In genomic region chr3:46663611-46664135, GRCh38 we compare ENCODE assay signal across 9 cellular contexts. TPM values are rescaled to one million over a fixed set of nuclear protein-coding genes. Genes with fewer than 3 reads are reported as not detected.
DNase-seq lines count a peak whose midpoint lies in the region; ATAC-seq, FAIRE-seq and TF ChIP-seq lines count a peak whose summit lies in the region.
"Had no signal": no experiment of that assay in that cellular context is flagged by ENCODE, and none has a peak within 500 bp of the region (broad histone marks: within the 10 kb centered on the region; RNA-seq: fewer than 3 reads in every experiment).

No MANE protein-coding gene starts in this region.

- TF ChIP-seq CTCF in GM12873 (IDR thresholded peaks at IDR 0.05; ENCODE audit: insufficient read depth, low read depth, low read length, missing control alignments) (peak; percentile 24), bronchial epithelial cell (IDR thresholded peaks at IDR 0.05; ENCODE audit: insufficient read depth, low read length, severe bottlenecking) (peak; percentile 35), neural cell (IDR thresholded peaks at IDR 0.05; ENCODE audit: poor library complexity, severe bottlenecking) (peak; percentile 36)

- no peak for FAIRE-seq in bronchial epithelial cell (lab: Jason Lieb, UNC)

- H4K20me1 ChIP-seq in neural cell (ENCODE audit: insufficient read depth): no peaks in the 10 kb centered on the region

- peak; percentile 18 for TF ChIP-seq RAD21 in neural cell (conservative IDR thresholded peaks at IDR 0.05)

- TF ChIP-seq EP300 in neural cell (conservative IDR thresholded peaks at IDR 0.05; ENCODE audit: poor library complexity, severe bottlenecking): peak; percentile 16

- H3K27me3 ChIP-seq in bronchial epithelial cell (ENCODE audit: control insufficient read depth, insufficient read depth, low read length) (no peaks in the 10 kb centered on the region), neural cell (ENCODE audit: insufficient read depth, low read depth, low read length) (no peaks in the 10 kb centered on the region)
- H3K27me3 ChIP-seq: ascending aorta had no signal

- H3K4me2 ChIP-seq in neural cell (ENCODE audit: low read length): no peak overlapping the region

- no peaks in the 10 kb centered on the region for H3K9me2 ChIP-seq in neural cell (ENCODE audit: insufficient read depth, low read length)

- H2AFZ ChIP-seq in neural cell (ENCODE audit: low read depth, low read length): no peak overlapping the region

- H3K27ac ChIP-seq in neural cell (ENCODE audit: low read length): no peak overlapping the region
- H3K27ac ChIP-seq: ascending aorta had no signal

- H3K9ac ChIP-seq in neural cell (ENCODE audit: low read length): no peak overlapping the region

- H3K9me3 ChIP-seq in neural cell (ENCODE audit: low read length): no peaks in the 10 kb centered on the region
- H3K9me3 ChIP-seq: ascending aorta had no signal

- H3K4me3 ChIP-seq in bronchial epithelial cell (ENCODE audit: low read depth, low read length) (no peak overlapping the region), neural cell (ENCODE audit: low read length) (no peak overlapping the region)
- H3K4me3 ChIP-seq: ascending aorta had no signal

- ATAC-seq in HG03565 (IDR thresholded peaks at IDR 0.05; ENCODE audit: unreplicated experiment) (no peak), GM21619 (IDR thresholded peaks at IDR 0.05; ENCODE audit: unreplicated experiment) (no peak), HG03439 (IDR thresholded peaks at IDR 0.05; ENCODE audit: unreplicated experiment) (no peak)

- H3K36me3 ChIP-seq in bronchial epithelial cell (ENCODE audit: control insufficient read depth, insufficient read depth, low read length) (no peaks in the 10 kb centered on the region), neural cell (ENCODE audit: insufficient read depth, low read length) (no peaks in the 10 kb centered on the region)
- H3K36me3 ChIP-seq: ascending aorta had no signal

- DNase-seq in NCI-H2029 treated with DMSO at 0.1 percent for 48 hours (lab: John Stamatoyannopoulos, UW) (peak; percentile 96), bronchial epithelial cell (ENCODE audit: low read depth) (peak; percentile 42), cerebellar nuclear complex (lab: John Stamatoyannopoulos, UW) (no peak)

- no peaks in the 10 kb centered on the region for H3F3A ChIP-seq in neural cell (ENCODE audit: insufficient read depth, low read length, poor library complexity, severe bottlenecking)

- no peaks in the 10 kb centered on the region for H3K79me2 ChIP-seq in neural cell (replicated peaks; ENCODE audit: insufficient read depth, low read length)

TF ChIP-seq in neural cell, 6 proteins besides CTCF, POLR2A, EP300 and RAD21:
- TF ChIP-seq MXI1 (conservative IDR thresholded peaks at IDR 0.05; ENCODE audit: poor library complexity, severe bottlenecking) (no peak), POLR2AphosphoS5 (IDR thresholded peaks at IDR 0.05) (peak; percentile 58)

RNA-seq across cellular contexts. Expression of gene ALS2CL, which starts 29.8 kb away (rescaled TPM):
- total RNA-seq in bronchial epithelial cell: 163 and 240 TPM in 2 replicates
- polyA plus RNA-seq in neural cell: 0.11 and 0.52 TPM in 2 replicates
- not detected in 2 replicates for polyA minus RNA-seq in neural cell

RNA-seq across cellular contexts. Expression of gene TMIE, which starts 37.5 kb away (rescaled TPM):
- total RNA-seq in bronchial epithelial cell: 1.3 and 1.6 TPM in 2 replicates
- not detected in 2 replicates for polyA plus RNA-seq in neural cell
- 0.46 TPM in 1 of 2 replicates, not detected in the other for polyA minus RNA-seq in neural cell

RNA-seq across cellular contexts. Expression of gene FAM240A, which starts 51.3 kb away (rescaled TPM):
- not detected in 2 replicates for total RNA-seq in bronchial epithelial cell
- polyA plus RNA-seq in neural cell: not detected in 2 replicates
- polyA minus RNA-seq in neural cell: not detected in 2 replicates
- total RNA-seq: ascending aorta had no signal

RNA-seq across cellular contexts. Expression of gene PRSS50, which starts 54.0 kb away (rescaled TPM):
- total RNA-seq in bronchial epithelial cell: not detected in 2 replicates
- not detected in 2 replicates for polyA plus RNA-seq in neural cell
- polyA minus RNA-seq in neural cell: not detected in 2 replicates
- total RNA-seq: ascending aorta had no signal

Comparison
In these comparisons a context has a peak if more than half of its experiments do, and no peak if none do; other contexts are left out.
1. DNase-seq: peak in NCI-H2029 treated with DMSO at 0.1 percent for 48 hours (single experiment) and bronchial epithelial cell (single experiment); none in cerebellar nuclear complex (0 of 2).
2. Peak in every context shown above with its lines, with median percentiles within 50 percentile points of each other: CTCF ChIP-seq.